ENCODE assay signal across 1 cellular context in the genomic region with DNA sequence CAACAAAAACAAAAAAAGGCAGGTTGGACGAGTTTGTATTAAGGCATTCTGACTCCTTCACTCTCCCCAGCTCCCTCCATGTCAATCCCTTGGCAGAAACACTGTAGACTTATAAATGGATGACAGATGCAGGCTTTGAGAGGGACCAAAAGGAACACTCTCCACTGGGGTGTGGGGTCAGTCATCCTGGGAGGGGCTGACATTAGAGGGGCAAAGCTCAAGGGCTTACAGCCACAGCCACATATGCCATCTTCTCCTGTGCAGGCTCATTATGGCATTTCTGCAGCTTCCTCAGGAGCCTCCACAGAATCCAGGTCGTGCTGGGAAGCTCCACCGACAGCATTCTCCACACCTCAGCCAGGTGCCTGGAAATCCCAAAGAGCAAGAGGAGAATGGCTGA.
TF ChIP-seq lines count a peak whose summit lies in the region.

No MANE protein-coding gene starts in this region.

TF ChIP-seq in HepG2, 621 proteins besides CTCF, POLR2A, EP300 and RAD21:
- TF ChIP-seq HNF4A (CRISPR knock-in tag; IDR thresholded peaks at IDR 0.05) (peak; percentile 47), ZNF460 (CRISPR knock-in tag; IDR thresholded peaks at IDR 0.05; ENCODE audit: borderline replicate concordance) (no peak), ZNF101 (CRISPR knock-in tag; IDR thresholded peaks at IDR 0.05; ENCODE audit: borderline replicate concordance, low read depth) (no peak), ATF7-NPFF (CRISPR knock-in tag; IDR thresholded peaks at IDR 0.05; ENCODE audit: low read depth) (no peak), SALL1 (CRISPR knock-in tag; IDR thresholded peaks at IDR 0.05) (peak; percentile 38; the same call in 1 of the 2 replicates)
- TF ChIP-seq, protein P1, sequence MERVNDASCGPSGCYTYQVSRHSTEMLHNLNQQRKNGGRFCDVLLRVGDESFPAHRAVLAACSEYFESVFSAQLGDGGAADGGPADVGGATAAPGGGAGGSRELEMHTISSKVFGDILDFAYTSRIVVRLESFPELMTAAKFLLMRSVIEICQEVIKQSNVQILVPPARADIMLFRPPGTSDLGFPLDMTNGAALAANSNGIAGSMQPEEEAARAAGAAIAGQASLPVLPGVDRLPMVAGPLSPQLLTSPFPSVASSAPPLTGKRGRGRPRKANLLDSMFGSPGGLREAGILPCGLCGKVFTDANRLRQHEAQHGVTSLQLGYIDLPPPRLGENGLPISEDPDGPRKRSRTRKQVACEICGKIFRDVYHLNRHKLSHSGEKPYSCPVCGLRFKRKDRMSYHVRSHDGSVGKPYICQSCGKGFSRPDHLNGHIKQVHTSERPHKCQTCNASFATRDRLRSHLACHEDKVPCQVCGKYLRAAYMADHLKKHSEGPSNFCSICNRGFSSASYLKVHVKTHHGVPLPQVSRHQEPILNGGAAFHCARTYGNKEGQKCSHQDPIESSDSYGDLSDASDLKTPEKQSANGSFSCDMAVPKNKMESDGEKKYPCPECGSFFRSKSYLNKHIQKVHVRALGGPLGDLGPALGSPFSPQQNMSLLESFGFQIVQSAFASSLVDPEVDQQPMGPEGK (CRISPR knock-in tag; IDR thresholded peaks at IDR 0.05), result peak; percentile 66
